ENCODE assay signal across 9 cellular contexts in the genomic region with DNA sequence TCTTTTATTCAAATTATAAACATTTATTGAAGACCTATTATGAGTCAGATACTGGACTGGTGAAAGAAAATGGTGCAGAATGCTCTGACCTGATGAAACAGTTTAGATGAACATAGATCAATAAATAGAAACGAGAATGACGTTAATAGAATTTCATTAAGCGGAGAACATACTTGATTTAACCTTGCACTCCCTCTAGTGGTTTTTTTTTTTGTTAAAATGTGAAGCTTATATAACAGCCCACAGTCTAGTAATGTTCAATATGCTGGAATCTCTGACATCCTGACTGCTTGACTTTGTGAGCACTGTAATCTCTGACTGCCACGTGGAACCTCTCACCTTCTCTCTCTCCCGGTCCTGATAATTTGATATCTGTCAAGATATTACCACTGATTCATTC. TPM values are rescaled to one million over a fixed set of nuclear protein-coding genes. Genes with fewer than 3 reads are reported as not detected.
A peak's percentile ranks its signal among the peaks of the same experiment; 100 is the strongest.
DNase-seq lines count a peak whose midpoint lies in the region; ATAC-seq and TF ChIP-seq lines count a peak whose summit lies in the region.
"Had no signal": no experiment of that assay in that cellular context is flagged by ENCODE, and none has a peak within 500 bp of the region (broad histone marks: within the 10 kb centered on the region; RNA-seq: fewer than 3 reads in every experiment).

No MANE protein-coding gene starts in this region.

- H3K36me3 ChIP-seq in ascending aorta = no peaks in the 10 kb centered on the region

- no peaks in the 10 kb centered on the region for H3K9me3 Mint-ChIP-seq in activated naive CD8-positive, alpha-beta T cell treated with anti-CD3 and anti-CD28 coated beads, Interleukin-2, amount 50 U/mL, for 24 hours

- no peak overlapping the region for H3K4me3 Mint-ChIP-seq in activated naive CD8-positive, alpha-beta T cell treated with anti-CD3 and anti-CD28 coated beads, Interleukin-2, amount 50 U/mL, for 24 hours

- intact Hi-C loops in ascending aorta (cut with DNase I) = loop anchor here (10.0 kb wide), 1 partner anchor 296 kb away; no protein-coding TSS in a partner anchor
- intact Hi-C loops in posterior cingulate gyrus (cut with DNase I) = loop anchor here (10.0 kb wide), 1 partner anchor 296 kb away; no protein-coding TSS in a partner anchor

- peaks cover 6% of the 10 kb centered on the region for H3K36me3 Mint-ChIP-seq in activated naive CD8-positive, alpha-beta T cell treated with anti-CD3 and anti-CD28 coated beads, Interleukin-2, amount 50 U/mL, for 24 hours (ENCODE audit: low read depth)

- H3K4me1 Mint-ChIP-seq in activated naive CD8-positive, alpha-beta T cell treated with anti-CD3 and anti-CD28 coated beads, Interleukin-2, amount 50 U/mL, for 24 hours = no peaks in the 10 kb centered on the region

- H3K27me3 ChIP-seq in ascending aorta = no peaks in the 10 kb centered on the region

- H3K4me3 ChIP-seq in Jurkat, Clone E6-1 (ENCODE audit: low read length) = no peak overlapping the region
- H3K4me3 ChIP-seq in ascending aorta = no peak overlapping the region

- no peak overlapping the region for H3K27ac ChIP-seq in ascending aorta
- H3K27ac ChIP-seq: epithelial cell of prostate had no signal

- TF ChIP-seq CTCF in AG09319 (IDR thresholded peaks at IDR 0.05; ENCODE audit: low read depth, low read length) = peak; percentile 28
- peak in 2 of 3 experiments; percentile 26 to 32 for TF ChIP-seq CTCF in ascending aorta (IDR thresholded peaks at IDR 0.05)

- H3K4me1 ChIP-seq in ascending aorta = peaks cover 0 to 2% of the 10 kb centered on the region in 2 donors

- H3K27me3 Mint-ChIP-seq in activated naive CD8-positive, alpha-beta T cell treated with anti-CD3 and anti-CD28 coated beads, Interleukin-2, amount 50 U/mL, for 24 hours = no peaks in the 10 kb centered on the region

- DNase-seq in AG09319 (ENCODE audit: extremely low read depth, low read depth) = peak; percentile 14
- peak; percentile 6 for DNase-seq in Jurkat, Clone E6-1 (ENCODE audit: low read depth, low spot score)
- DNase-seq in ascending aorta (ENCODE audit: low spot score in 2 of 2) = no peak
- peak; percentile 47 for DNase-seq in inferior parietal cortex (ENCODE audit: extremely low spot score)
- DNase-seq in activated naive CD8-positive, alpha-beta T cell treated with anti-CD3 and anti-CD28 coated beads, Interleukin-2, amount 50 U/mL, for 24 hours = no peak
- DNase-seq in stimulated activated CD4-positive, alpha-beta T cell treated with anti-CD3 and anti-CD28 coated beads, Interleukin-1b, Interleukin-23, amount 100 ng/mL, for 48 hours = no peak
- DNase-seq in posterior cingulate gyrus = no peak

- ATAC-seq in activated naive CD8-positive, alpha-beta T cell treated with anti-CD3 and anti-CD28 coated beads, Interleukin-2, amount 50 U/mL, for 24 hours = no peak
- no peak for ATAC-seq in GM21447 (IDR thresholded peaks at IDR 0.05; ENCODE audit: unreplicated experiment)

- H3K9me3 ChIP-seq in ascending aorta = no peaks in the 10 kb centered on the region

- H3K27ac Mint-ChIP-seq in activated naive CD8-positive, alpha-beta T cell treated with anti-CD3 and anti-CD28 coated beads, Interleukin-2, amount 50 U/mL, for 24 hours = no peak overlapping the region

RNA-seq across cellular contexts. Expression of gene HDAC8, which starts 32.3 kb away (rescaled TPM):
- 16.5 TPM for polyA plus RNA-seq in Jurkat, Clone E6-1 (2012; ENCODE audit: insufficient read depth, insufficient read length)
- total RNA-seq in ascending aorta = 41.1 TPM

Comparison
In these comparisons a context has a peak if more than half of its experiments do, and no peak if none do; other contexts are left out.
1. DNase-seq: peak in AG09319 (single experiment), Jurkat, Clone E6-1 (single experiment) and inferior parietal cortex (single experiment); none in ascending aorta (0 of 2), activated naive CD8-positive, alpha-beta T cell treated with anti-CD3 and anti-CD28 coated beads, Interleukin-2, amount 50 U/mL, for 24 hours (single experiment), stimulated activated CD4-positive, alpha-beta T cell treated with anti-CD3 and anti-CD28 coated beads, Interleukin-1b, Interleukin-23, amount 100 ng/mL, for 48 hours (single experiment) and posterior cingulate gyrus (0 of 10).